In genomic region chr14:55607386-55607785, GRCh38 we compare ENCODE assay signal across 2 cellular contexts.
TF ChIP-seq lines count a peak whose summit lies in the region.

No MANE protein-coding gene starts in this region.

TF ChIP-seq in GM23338, 12 proteins besides CTCF, POLR2A, EP300 and RAD21:
- TF ChIP-seq EZH2 (IDR thresholded peaks at IDR 0.05; ENCODE audit: low read depth, unreplicated experiment) (no peak), ZNF114 (CRISPR knock-in tag; IDR thresholded peaks at IDR 0.05) (no peak), NANOG (IDR thresholded peaks at IDR 0.05; ENCODE audit: borderline replicate concordance) (no peak), STAT1 (IDR thresholded peaks at IDR 0.05; ENCODE audit: unreplicated experiment) (no peak), ZNF462 (CRISPR knock-in tag; IDR thresholded peaks at IDR 0.05) (no peak), CREB1 (CRISPR knock-in tag; IDR thresholded peaks at IDR 0.05; ENCODE audit: low read depth) (no peak), EZH2phosphoT487 (IDR thresholded peaks at IDR 0.05; ENCODE audit: unreplicated experiment) (no peak)

TF ChIP-seq in H1, 55 proteins besides CTCF, POLR2A, EP300 and RAD21:
- TF ChIP-seq, protein P1, sequence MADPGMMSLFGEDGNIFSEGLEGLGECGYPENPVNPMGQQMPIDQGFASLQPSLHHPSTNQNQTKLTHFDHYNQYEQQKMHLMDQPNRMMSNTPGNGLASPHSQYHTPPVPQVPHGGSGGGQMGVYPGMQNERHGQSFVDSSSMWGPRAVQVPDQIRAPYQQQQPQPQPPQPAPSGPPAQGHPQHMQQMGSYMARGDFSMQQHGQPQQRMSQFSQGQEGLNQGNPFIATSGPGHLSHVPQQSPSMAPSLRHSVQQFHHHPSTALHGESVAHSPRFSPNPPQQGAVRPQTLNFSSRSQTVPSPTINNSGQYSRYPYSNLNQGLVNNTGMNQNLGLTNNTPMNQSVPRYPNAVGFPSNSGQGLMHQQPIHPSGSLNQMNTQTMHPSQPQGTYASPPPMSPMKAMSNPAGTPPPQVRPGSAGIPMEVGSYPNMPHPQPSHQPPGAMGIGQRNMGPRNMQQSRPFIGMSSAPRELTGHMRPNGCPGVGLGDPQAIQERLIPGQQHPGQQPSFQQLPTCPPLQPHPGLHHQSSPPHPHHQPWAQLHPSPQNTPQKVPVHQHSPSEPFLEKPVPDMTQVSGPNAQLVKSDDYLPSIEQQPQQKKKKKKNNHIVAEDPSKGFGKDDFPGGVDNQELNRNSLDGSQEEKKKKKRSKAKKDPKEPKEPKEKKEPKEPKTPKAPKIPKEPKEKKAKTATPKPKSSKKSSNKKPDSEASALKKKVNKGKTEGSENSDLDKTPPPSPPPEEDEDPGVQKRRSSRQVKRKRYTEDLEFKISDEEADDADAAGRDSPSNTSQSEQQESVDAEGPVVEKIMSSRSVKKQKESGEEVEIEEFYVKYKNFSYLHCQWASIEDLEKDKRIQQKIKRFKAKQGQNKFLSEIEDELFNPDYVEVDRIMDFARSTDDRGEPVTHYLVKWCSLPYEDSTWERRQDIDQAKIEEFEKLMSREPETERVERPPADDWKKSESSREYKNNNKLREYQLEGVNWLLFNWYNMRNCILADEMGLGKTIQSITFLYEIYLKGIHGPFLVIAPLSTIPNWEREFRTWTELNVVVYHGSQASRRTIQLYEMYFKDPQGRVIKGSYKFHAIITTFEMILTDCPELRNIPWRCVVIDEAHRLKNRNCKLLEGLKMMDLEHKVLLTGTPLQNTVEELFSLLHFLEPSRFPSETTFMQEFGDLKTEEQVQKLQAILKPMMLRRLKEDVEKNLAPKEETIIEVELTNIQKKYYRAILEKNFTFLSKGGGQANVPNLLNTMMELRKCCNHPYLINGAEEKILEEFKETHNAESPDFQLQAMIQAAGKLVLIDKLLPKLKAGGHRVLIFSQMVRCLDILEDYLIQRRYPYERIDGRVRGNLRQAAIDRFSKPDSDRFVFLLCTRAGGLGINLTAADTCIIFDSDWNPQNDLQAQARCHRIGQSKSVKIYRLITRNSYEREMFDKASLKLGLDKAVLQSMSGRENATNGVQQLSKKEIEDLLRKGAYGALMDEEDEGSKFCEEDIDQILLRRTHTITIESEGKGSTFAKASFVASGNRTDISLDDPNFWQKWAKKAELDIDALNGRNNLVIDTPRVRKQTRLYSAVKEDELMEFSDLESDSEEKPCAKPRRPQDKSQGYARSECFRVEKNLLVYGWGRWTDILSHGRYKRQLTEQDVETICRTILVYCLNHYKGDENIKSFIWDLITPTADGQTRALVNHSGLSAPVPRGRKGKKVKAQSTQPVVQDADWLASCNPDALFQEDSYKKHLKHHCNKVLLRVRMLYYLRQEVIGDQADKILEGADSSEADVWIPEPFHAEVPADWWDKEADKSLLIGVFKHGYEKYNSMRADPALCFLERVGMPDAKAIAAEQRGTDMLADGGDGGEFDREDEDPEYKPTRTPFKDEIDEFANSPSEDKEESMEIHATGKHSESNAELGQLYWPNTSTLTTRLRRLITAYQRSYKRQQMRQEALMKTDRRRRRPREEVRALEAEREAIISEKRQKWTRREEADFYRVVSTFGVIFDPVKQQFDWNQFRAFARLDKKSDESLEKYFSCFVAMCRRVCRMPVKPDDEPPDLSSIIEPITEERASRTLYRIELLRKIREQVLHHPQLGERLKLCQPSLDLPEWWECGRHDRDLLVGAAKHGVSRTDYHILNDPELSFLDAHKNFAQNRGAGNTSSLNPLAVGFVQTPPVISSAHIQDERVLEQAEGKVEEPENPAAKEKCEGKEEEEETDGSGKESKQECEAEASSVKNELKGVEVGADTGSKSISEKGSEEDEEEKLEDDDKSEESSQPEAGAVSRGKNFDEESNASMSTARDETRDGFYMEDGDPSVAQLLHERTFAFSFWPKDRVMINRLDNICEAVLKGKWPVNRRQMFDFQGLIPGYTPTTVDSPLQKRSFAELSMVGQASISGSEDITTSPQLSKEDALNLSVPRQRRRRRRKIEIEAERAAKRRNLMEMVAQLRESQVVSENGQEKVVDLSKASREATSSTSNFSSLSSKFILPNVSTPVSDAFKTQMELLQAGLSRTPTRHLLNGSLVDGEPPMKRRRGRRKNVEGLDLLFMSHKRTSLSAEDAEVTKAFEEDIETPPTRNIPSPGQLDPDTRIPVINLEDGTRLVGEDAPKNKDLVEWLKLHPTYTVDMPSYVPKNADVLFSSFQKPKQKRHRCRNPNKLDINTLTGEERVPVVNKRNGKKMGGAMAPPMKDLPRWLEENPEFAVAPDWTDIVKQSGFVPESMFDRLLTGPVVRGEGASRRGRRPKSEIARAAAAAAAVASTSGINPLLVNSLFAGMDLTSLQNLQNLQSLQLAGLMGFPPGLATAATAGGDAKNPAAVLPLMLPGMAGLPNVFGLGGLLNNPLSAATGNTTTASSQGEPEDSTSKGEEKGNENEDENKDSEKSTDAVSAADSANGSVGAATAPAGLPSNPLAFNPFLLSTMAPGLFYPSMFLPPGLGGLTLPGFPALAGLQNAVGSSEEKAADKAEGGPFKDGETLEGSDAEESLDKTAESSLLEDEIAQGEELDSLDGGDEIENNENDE (IDR thresholded peaks at IDR 0.05; ENCODE audit: insufficient replicate concordance, low read length) = no peak
- TF ChIP-seq CREB1 (IDR thresholded peaks at IDR 0.05) (no peak), RXRA (IDR thresholded peaks at IDR 0.05; ENCODE audit: insufficient read depth, low read depth, low read length) (no peak), TBP (IDR thresholded peaks at IDR 0.05; ENCODE audit: low read depth, low read length) (no peak)
